1 cellular context compared by ENCODE assay signal in the genomic region with DNA sequence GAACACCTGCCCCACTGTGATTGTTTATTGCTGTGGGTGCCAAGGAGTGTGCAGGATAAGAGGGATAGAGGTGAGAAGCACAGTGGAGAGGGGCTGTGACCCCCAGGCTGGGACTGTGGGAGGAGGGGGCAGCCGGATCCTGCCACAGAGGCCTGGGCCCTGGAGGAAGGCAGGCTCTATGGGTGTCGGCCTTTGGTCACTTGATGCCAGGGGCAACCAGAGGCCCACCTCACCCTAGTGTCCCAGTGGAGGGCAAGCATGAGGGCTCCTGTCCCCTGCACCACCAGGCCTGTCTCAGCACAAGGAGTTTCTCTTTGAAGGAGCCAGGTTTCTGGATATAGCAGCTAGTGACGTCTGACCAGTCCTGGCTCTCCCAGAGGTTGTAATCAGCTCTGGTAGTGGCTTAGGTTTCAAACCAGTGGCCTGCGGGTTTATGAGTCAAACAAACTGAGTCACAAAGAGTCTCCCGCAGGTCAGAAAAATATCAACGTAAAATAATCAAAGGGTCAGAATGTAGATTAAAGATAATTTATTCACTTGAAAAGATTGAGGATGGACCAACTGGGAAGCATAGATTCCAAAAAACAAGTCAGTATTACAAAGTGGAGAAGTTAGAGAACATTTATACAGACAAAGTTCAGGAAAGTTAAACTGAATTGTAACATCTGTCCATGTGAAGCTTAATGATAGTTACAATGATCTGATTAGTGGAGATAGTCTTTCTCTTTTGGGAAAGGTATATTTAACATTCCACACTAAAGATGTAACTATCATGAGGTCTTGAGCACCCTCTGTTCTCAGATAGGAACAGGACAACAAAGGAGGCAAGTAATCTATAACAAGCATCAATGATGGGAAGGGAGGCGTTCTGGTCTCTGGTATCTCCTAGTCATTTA.
TF ChIP-seq lines count a peak whose summit lies in the region.

No MANE protein-coding gene starts in this region.

TF ChIP-seq in H1, 55 proteins besides CTCF, POLR2A, EP300 and RAD21:
- TF ChIP-seq BACH1 (IDR thresholded peaks at IDR 0.05; ENCODE audit: low read length) (no peak), CBX5 (IDR thresholded peaks at IDR 0.05; ENCODE audit: low read depth, low read length) (no peak), EGR1 (IDR thresholded peaks at IDR 0.05; ENCODE audit: borderline replicate concordance, low read depth, low read length) (no peak), SIX5 (IDR thresholded peaks at IDR 0.05; ENCODE audit: low read depth, low read length) (no peak), SP2 (IDR thresholded peaks at IDR 0.05; ENCODE audit: low read length) (no peak), SUZ12 (IDR thresholded peaks at IDR 0.05; ENCODE audit: low read length) (no peak), TCF12 (IDR thresholded peaks at IDR 0.05; ENCODE audit: low read depth, low read length) (no peak), CBX8 (IDR thresholded peaks at IDR 0.05; ENCODE audit: borderline replicate concordance, low read depth, low read length) (no peak), TAF7 (optimal IDR thresholded peaks at IDR 0.05; ENCODE audit: borderline replicate concordance, low read depth, low read length) (no peak), SRF (IDR thresholded peaks at IDR 0.05; ENCODE audit: low read depth, low read length) (no peak), CTBP2 (IDR thresholded peaks at IDR 0.05; ENCODE audit: borderline replicate concordance, insufficient read depth, insufficient read length, low read length) (no peak), FOSL1 (IDR thresholded peaks at IDR 0.05; ENCODE audit: insufficient read depth, low read depth, low read length) (no peak), POU5F1 (IDR thresholded peaks at IDR 0.05; ENCODE audit: low read depth, low read length) (no peak)
- TF ChIP-seq, protein P1, sequence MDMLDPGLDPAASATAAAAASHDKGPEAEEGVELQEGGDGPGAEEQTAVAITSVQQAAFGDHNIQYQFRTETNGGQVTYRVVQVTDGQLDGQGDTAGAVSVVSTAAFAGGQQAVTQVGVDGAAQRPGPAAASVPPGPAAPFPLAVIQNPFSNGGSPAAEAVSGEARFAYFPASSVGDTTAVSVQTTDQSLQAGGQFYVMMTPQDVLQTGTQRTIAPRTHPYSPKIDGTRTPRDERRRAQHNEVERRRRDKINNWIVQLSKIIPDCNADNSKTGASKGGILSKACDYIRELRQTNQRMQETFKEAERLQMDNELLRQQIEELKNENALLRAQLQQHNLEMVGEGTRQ (IDR thresholded peaks at IDR 0.05; ENCODE audit: low read length): no peak
- TF ChIP-seq, protein P2, sequence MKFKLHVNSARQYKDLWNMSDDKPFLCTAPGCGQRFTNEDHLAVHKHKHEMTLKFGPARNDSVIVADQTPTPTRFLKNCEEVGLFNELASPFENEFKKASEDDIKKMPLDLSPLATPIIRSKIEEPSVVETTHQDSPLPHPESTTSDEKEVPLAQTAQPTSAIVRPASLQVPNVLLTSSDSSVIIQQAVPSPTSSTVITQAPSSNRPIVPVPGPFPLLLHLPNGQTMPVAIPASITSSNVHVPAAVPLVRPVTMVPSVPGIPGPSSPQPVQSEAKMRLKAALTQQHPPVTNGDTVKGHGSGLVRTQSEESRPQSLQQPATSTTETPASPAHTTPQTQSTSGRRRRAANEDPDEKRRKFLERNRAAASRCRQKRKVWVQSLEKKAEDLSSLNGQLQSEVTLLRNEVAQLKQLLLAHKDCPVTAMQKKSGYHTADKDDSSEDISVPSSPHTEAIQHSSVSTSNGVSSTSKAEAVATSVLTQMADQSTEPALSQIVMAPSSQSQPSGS (IDR thresholded peaks at IDR 0.05; ENCODE audit: low read length): no peak
- TF ChIP-seq, protein P3, sequence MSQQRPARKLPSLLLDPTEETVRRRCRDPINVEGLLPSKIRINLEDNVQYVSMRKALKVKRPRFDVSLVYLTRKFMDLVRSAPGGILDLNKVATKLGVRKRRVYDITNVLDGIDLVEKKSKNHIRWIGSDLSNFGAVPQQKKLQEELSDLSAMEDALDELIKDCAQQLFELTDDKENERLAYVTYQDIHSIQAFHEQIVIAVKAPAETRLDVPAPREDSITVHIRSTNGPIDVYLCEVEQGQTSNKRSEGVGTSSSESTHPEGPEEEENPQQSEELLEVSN (IDR thresholded peaks at IDR 0.05): no peak
